26 cellular contexts compared by ENCODE assay signal in genomic region chr1:183744132-183744913, GRCh38.
"Had no signal": no experiment of that assay in that cellular context is flagged by ENCODE, and none has a peak within 500 bp of the region (broad histone marks: within the 10 kb centered on the region; RNA-seq: fewer than 3 reads in every experiment).

No MANE protein-coding gene starts in this region.

- ATAC-seq: activated naive CD4-positive, alpha-beta T cell treated with anti-CD3 and anti-CD28 coated beads, Interleukin-2, amount 50 U/mL, for 72 hours; activated T-cell treated with anti-CD3 and anti-CD28 coated beads, Interleukin-2, amount 50 U/mL, for 72 hours; natural killer cell; right cardiac atrium; stimulated activated naive CD8-positive, alpha-beta T cell treated with anti-CD3 and anti-CD28 coated beads, Interleukin-15, Interleukin-2, amounts not matched to agents 100 U/mL and 50 U/mL, for 24 hours had no signal

- H3K27me3 ChIP-seq: esophagus squamous epithelium, neural progenitor cell, testis, transverse colon, vagina had no signal

- H3K4me2 ChIP-seq: neural progenitor cell had no signal

- H3K9ac ChIP-seq: neural progenitor cell had no signal

- H3K27ac ChIP-seq: epithelial cell of prostate, esophagus squamous epithelium, neural progenitor cell, testis, transverse colon, vagina had no signal

- H2AFZ ChIP-seq: neural progenitor cell had no signal

- H3K4me3 ChIP-seq: esophagus squamous epithelium, neural progenitor cell, testis, transverse colon, vagina had no signal

- DNase-seq: activated CD4-positive, alpha-beta T cell treated with anti-CD3 and anti-CD28 coated beads for 4 hours; activated CD4-positive, alpha-beta T cell treated with anti-CD3 and anti-CD28 coated beads, Interleukin-2, amount 50 U/mL, for 4 hours; activated CD4-positive, CD25-positive, alpha-beta regulatory T cell; activated naive CD4-positive, alpha-beta T cell; activated T-cell treated with anti-CD3 and anti-CD28 coated beads for 4 hours; activated T-cell treated with anti-CD3 and anti-CD28 coated beads, Interleukin-2, amount 50 U/mL, for 72 hours; anterior cingulate cortex; dermis blood vessel endothelial cell; effector CD8-positive, alpha-beta T cell; esophagus squamous epithelium; foreskin melanocyte; islet precursor cell; natural killer cell; posterior cingulate gyrus; right cardiac atrium; stimulated activated CD4-positive, alpha-beta T cell treated with anti-CD3 and anti-CD28 coated beads, Interleukin-2, amount 100 ng/mL, for 48 hours; stimulated activated naive CD8-positive, alpha-beta T cell treated with anti-CD3 and anti-CD28 coated beads, Interleukin-15, Interleukin-2, amounts not matched to agents 100 U/mL and 50 U/mL, for 24 hours; T-helper 1 cell; testis; transverse colon had no signal

- H3K4me1 ChIP-seq: esophagus squamous epithelium, neural progenitor cell, testis, transverse colon, vagina had no signal

- H3K9me3 ChIP-seq: esophagus squamous epithelium, testis, transverse colon, vagina had no signal

- FAIRE-seq: bronchial epithelial cell, endometrium had no signal

- H3K36me3 ChIP-seq: esophagus squamous epithelium, neural progenitor cell, transverse colon, vagina had no signal
